ENCODE assay signal across 1 cellular context in the genomic region with DNA sequence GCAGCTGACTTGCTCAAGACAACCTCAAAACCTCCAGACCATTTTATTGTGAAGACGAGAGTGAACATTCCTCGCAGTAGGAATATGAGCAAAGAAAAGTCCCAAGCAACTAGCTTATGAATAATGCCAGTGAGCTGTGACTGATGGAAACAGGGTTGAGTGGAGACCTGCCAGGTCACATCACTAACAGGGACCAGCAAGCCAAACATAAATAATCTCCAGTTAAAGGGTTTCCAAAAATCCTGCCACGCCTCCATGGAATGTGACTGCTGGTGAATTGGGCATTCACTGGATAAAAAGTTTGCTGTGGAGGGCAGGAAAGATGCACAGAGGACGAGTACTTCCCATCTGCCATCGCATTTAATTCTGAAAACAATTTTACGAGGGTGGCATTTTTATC.
TF ChIP-seq lines count a peak whose summit lies in the region.

No MANE protein-coding gene starts in this region.

TF ChIP-seq in IMR-90, 13 proteins besides CTCF, POLR2A, EP300 and RAD21 (continued from another document):
- TF ChIP-seq, protein P1, sequence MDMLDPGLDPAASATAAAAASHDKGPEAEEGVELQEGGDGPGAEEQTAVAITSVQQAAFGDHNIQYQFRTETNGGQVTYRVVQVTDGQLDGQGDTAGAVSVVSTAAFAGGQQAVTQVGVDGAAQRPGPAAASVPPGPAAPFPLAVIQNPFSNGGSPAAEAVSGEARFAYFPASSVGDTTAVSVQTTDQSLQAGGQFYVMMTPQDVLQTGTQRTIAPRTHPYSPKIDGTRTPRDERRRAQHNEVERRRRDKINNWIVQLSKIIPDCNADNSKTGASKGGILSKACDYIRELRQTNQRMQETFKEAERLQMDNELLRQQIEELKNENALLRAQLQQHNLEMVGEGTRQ (IDR thresholded peaks at IDR 0.05; ENCODE audit: low read depth, low read length), result no peak
- no peak for TF ChIP-seq BHLHE40 (IDR thresholded peaks at IDR 0.05; ENCODE audit: low read depth, low read length)
- TF ChIP-seq NFE2L2 (IDR thresholded peaks at IDR 0.05; ENCODE audit: low read depth, low read length), result no peak
